In the genomic region with DNA sequence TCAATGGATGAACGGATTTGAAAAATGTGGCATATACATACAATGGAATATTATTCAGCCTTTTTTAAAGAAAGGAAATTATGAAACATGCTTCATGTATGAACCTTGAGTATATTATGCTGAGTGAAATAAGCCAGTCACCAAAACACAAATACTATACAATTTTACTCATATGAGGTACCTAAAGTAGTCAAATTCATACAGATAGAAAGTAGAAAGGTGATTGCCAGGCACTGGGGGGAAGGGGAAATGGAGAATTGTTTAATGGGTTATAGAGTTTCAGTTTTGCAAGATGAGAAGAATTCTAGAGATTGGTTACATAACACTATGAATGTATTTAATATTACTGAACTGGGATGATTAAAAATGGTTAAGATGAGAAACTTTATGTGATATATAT, we compare ENCODE assay signal across 21 cellular contexts.
A peak's percentile ranks its signal among the peaks of the same experiment; 100 is the strongest.
DNase-seq lines count a peak whose midpoint lies in the region; ATAC-seq and TF ChIP-seq lines count a peak whose summit lies in the region.
"Had no signal": no experiment of that assay in that cellular context is flagged by ENCODE, and none has a peak within 500 bp of the region (broad histone marks: within the 10 kb centered on the region; RNA-seq: fewer than 3 reads in every experiment).

No MANE protein-coding gene starts in this region.

- H2AFZ ChIP-seq in ACC112 (ENCODE audit: low read length, unreplicated experiment), result no peak overlapping the region

- peaks cover 5% of the 10 kb centered on the region for H3K9me3 Mint-ChIP-seq in progenitor cell of endocrine pancreas (ENCODE audit: low read depth)
- H3K9me3 Mint-ChIP-seq: CD4-positive, alpha-beta T cell; T-cell had no signal

- H3K36me3 Mint-ChIP-seq in progenitor cell of endocrine pancreas (ENCODE audit: insufficient read depth), result peaks cover 1% of the 10 kb centered on the region
- H3K36me3 Mint-ChIP-seq: IgD-negative memory B cell, T-cell had no signal

- peaks cover 44% of the 10 kb centered on the region for H3K4me1 ChIP-seq in ACC112 (ENCODE audit: control insufficient read depth, insufficient read depth, low read length, unreplicated experiment)
- H3K4me1 ChIP-seq: HAP-1 had no signal

- ATAC-seq in GM18861 (IDR thresholded peaks at IDR 0.05; ENCODE audit: unreplicated experiment), result peak; percentile 76
- ATAC-seq in GM21576 (IDR thresholded peaks at IDR 0.05; ENCODE audit: unreplicated experiment), result peak; percentile 60
- ATAC-seq in HG02981 (IDR thresholded peaks at IDR 0.05; ENCODE audit: unreplicated experiment), result peak; percentile 69
- ATAC-seq: T-cell had no signal

- DNase-seq in NCI-H1417 treated with DMSO at 0.1 percent for 48 hours (lab: John Stamatoyannopoulos, UW), result no peak
- DNase-seq in H4 (ENCODE audit: low spot score), result no peak
- no peak for DNase-seq in progenitor cell of endocrine pancreas (ENCODE audit: low spot score, unreplicated experiment)
- DNase-seq in anterior cingulate cortex (lab: John Stamatoyannopoulos, UW), result no peak
- DNase-seq: CD4-positive, alpha-beta T cell; DMS153; GF-D8; Karpas-422; NCI-H1436; NCI-H2029 treated with DMSO at 0.1 percent for 48 hours; NCI-H2171; NCI-H69; SHP77; SK-N-SH; T-cell had no signal

- TF ChIP-seq CTCF in progenitor cell of endocrine pancreas (IDR thresholded peaks at IDR 0.05; ENCODE audit: unreplicated experiment), result no peak

- H3K27ac Mint-ChIP-seq in progenitor cell of endocrine pancreas, result no peak overlapping the region
- H3K27ac Mint-ChIP-seq: CD4-positive, alpha-beta T cell; IgD-negative memory B cell; T-cell had no signal

- peaks cover 1% of the 10 kb centered on the region for H3K4me1 Mint-ChIP-seq in progenitor cell of endocrine pancreas (ENCODE audit: low read depth)
- H3K4me1 Mint-ChIP-seq: IgD-negative memory B cell, T-cell had no signal

- no peak overlapping the region for H3K4me3 Mint-ChIP-seq in progenitor cell of endocrine pancreas (ENCODE audit: low read depth)
- H3K4me3 Mint-ChIP-seq: CD4-positive, alpha-beta T cell; IgD-negative memory B cell; T-cell had no signal

- H3K4me3 ChIP-seq in ACC112 (ENCODE audit: low read depth, low read length), result no peak overlapping the region
- H3K4me3 ChIP-seq: HAP-1 had no signal

- H3K27me3 Mint-ChIP-seq in progenitor cell of endocrine pancreas, result peaks cover 6% of the 10 kb centered on the region
- H3K27me3 Mint-ChIP-seq: CD4-positive, alpha-beta T cell; IgD-negative memory B cell; T-cell had no signal

- no peaks in the 10 kb centered on the region for H3K27me3 ChIP-seq in ACC112 (ENCODE audit: insufficient read depth, low read length)

- H3K79me2 ChIP-seq in ACC112 (ENCODE audit: control insufficient read depth, insufficient read depth, low read length, unreplicated experiment), result no peaks in the 10 kb centered on the region

- peak overlapping the region; percentile 45; the same call in 1 of the 2 replicates for H3K27ac ChIP-seq in ACC112 (ENCODE audit: low read depth, low read length)

- no peaks in the 10 kb centered on the region for H3K36me3 ChIP-seq in ACC112 (ENCODE audit: insufficient read depth, low read length)
- H3K36me3 ChIP-seq: HAP-1 had no signal
